Comparison of ENCODE assay signal across 1 cellular context in genomic region chr1:156103521-156103947, GRCh38.
TF ChIP-seq lines count a peak whose summit lies in the region.

No MANE protein-coding gene starts in this region.

TF ChIP-seq in liver, 16 proteins besides CTCF, POLR2A, EP300 and RAD21 (continued from another document):
- TF ChIP-seq EGR1 (IDR thresholded peaks at IDR 0.05; ENCODE audit: low read depth in 2 of 2) (no peak), YY1 (IDR thresholded peaks at IDR 0.05) (no peak), REST (IDR thresholded peaks at IDR 0.05) (no peak), TAF1 (conservative IDR thresholded peaks at IDR 0.05) (no peak)
- TF ChIP-seq, protein P1, sequence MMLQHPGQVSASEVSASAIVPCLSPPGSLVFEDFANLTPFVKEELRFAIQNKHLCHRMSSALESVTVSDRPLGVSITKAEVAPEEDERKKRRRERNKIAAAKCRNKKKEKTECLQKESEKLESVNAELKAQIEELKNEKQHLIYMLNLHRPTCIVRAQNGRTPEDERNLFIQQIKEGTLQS (IDR thresholded peaks at IDR 0.05): no peak
